Comparison of ENCODE assay signal across 19 cellular contexts in the genomic region with DNA sequence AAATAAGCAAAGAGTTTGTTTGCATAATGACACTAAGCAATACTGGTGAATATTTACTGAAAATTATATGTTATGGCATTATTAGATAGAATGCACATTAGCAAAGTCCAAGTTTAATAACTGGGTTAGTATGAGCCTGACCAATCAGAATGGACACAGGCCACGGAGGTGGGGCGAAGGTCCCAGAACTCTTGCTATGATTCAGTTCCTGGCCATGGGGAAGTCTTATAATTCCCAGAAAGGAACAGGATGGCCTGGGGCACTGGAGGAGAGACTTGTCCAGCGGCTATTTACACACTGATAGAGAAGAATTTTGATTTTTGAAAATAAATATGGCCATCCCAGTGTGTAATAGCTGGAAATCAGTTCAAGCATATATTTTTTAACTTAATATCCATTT.
DNase-seq lines count a peak whose midpoint lies in the region; FAIRE-seq and TF ChIP-seq lines count a peak whose summit lies in the region.
"Had no signal": no experiment of that assay in that cellular context is flagged by ENCODE, and none has a peak within 500 bp of the region (broad histone marks: within the 10 kb centered on the region; RNA-seq: fewer than 3 reads in every experiment).

No MANE protein-coding gene starts in this region.

- H3K9me2 ChIP-seq in PC-9 (ENCODE audit: insufficient read depth), result no peaks in the 10 kb centered on the region

- dilution Hi-C loops in keratinocyte (cut with MboI; ENCODE audit: extremely low pct_ligation_motif_present, low sequenced_read_pairs), result no loop called here

- no peak overlapping the region for H3K4me3 ChIP-seq in PC-9
- no peak overlapping the region for H3K4me3 ChIP-seq in keratinocyte (ENCODE audit: control insufficient read depth in 2 of 3, extremely low read depth in 1 of 3, insufficient read depth in 2 of 3, low read depth in 1 of 3, low read length in 3 of 3)
- H3K4me3 ChIP-seq: GM12878, K562 had no signal

- no peaks in the 10 kb centered on the region for H3K9me1 ChIP-seq in keratinocyte (ENCODE audit: control insufficient read depth, extremely low read depth, insufficient read depth, low read length)

- intact Hi-C loops in PC-9 (cut with micrococcal nuclease; ENCODE audit: unreplicated experiment), result no loop called here

- H3K4me1 ChIP-seq in PC-9 (replicated peaks; ENCODE audit: insufficient read depth) (peaks cover 6% of the 10 kb centered on the region), keratinocyte (ENCODE audit: control insufficient read depth, extremely low read depth, insufficient read depth, low read length) (no peaks in the 10 kb centered on the region)

- no peak overlapping the region for H3K27ac ChIP-seq in PC-9
- H3K27ac ChIP-seq in keratinocyte (ENCODE audit: control insufficient read depth, insufficient read depth, low read length), result no peak overlapping the region
- H3K27ac ChIP-seq: C4-2B had no signal

- DNase-seq in ELR (ENCODE audit: low read depth) (peak; percentile 53), PC-9 (peak; percentile 19 to 62), keratinocyte (ENCODE audit: low read depth, low spot score) (no peak), pulmonary artery endothelial cell (ENCODE audit: low read depth, low spot score) (peak; percentile 44), AG08396 (ENCODE audit: low spot score) (no peak), NCI-H128 (lab: John Stamatoyannopoulos, UW; ENCODE audit: unreplicated experiment) (no peak), ACHN (no peak)
- no peak for DNase-seq in stimulated activated CD4-positive, alpha-beta T cell treated with anti-CD3 and anti-CD28 coated beads, Interleukin-2, amount 100 ng/mL, for 48 hours
- DNase-seq: AML-193; Caco-2; CD4-positive, alpha-beta T cell; GOT3; H9; IMR-90 had no signal

- H3K79me2 ChIP-seq in PC-9 (ENCODE audit: low read depth), result no peaks in the 10 kb centered on the region
- H3K79me2 ChIP-seq in keratinocyte (ENCODE audit: control insufficient read depth, insufficient read depth, low read length), result no peaks in the 10 kb centered on the region

- peak; percentile 17 for FAIRE-seq in keratinocyte (lab: Jason Lieb, UNC)
- FAIRE-seq: D721Med, GM12878, HTR-8/SVneo, K562 had no signal

- H3K27me3 ChIP-seq in PC-9 (ENCODE audit: insufficient read depth, low read depth) (no peaks in the 10 kb centered on the region), keratinocyte (ENCODE audit: control insufficient read depth, extremely low read depth, insufficient read depth, low read length) (no peaks in the 10 kb centered on the region)

- H3K9ac ChIP-seq in keratinocyte (ENCODE audit: control insufficient read depth, extremely low read depth, insufficient read depth, low read length), result no peak overlapping the region

- in situ Hi-C loops in ACHN (cut with HindIII; ENCODE audit: low pct_ligation_motif_present, low pct_unique_long_range_greater_than_20kb, low sequenced_read_pairs), result no loop called here

- no peak for TF ChIP-seq CTCF in PC-9 (conservative IDR thresholded peaks at IDR 0.05)
- no peak for TF ChIP-seq CTCF in keratinocyte (optimal IDR thresholded peaks at IDR 0.05 in 1 of 3, IDR thresholded peaks at IDR 0.05 in 1 of 3, conservative IDR thresholded peaks at IDR 0.05 in 1 of 3; ENCODE audit: extremely low read depth in 1 of 3, insufficient read depth in 2 of 3, low read length in 3 of 3)

- no peaks in the 10 kb centered on the region for H4K20me1 ChIP-seq in PC-9 (ENCODE audit: insufficient read depth)
- H4K20me1 ChIP-seq in keratinocyte (ENCODE audit: control insufficient read depth, extremely low read depth, insufficient read depth, low read length), result no peaks in the 10 kb centered on the region

- CTCF ChIA-PET in PC-9 (lab: Charles Lee), result no interaction called here

- H3F3A ChIP-seq in PC-9 (ENCODE audit: insufficient read depth, low read depth), result no peaks in the 10 kb centered on the region

- H3K36me3 ChIP-seq in PC-9 (ENCODE audit: low read depth) (no peaks in the 10 kb centered on the region), keratinocyte (ENCODE audit: control insufficient read depth in 2 of 2, extremely low read depth in 1 of 2, insufficient read depth in 2 of 2, low read length in 2 of 2) (no peaks in the 10 kb centered on the region)

- POLR2A ChIA-PET in PC-9 (lab: Charles Lee; ENCODE audit: unreplicated experiment), result no interaction called here

- H3K9me3 ChIP-seq in PC-9 (ENCODE audit: insufficient read depth, low read depth) (0 out of 2 replicates have a peak, but pooled peaks cover 3% of the 10 kb centered on the region), keratinocyte (ENCODE audit: control insufficient read depth, low read depth, low read length) (no peaks in the 10 kb centered on the region)
- H3K9me3 ChIP-seq: Caco-2 had no signal

- no peak overlapping the region for H3K4me2 ChIP-seq in PC-9
- H3K4me2 ChIP-seq in keratinocyte (ENCODE audit: control insufficient read depth, extremely low read depth, insufficient read depth, low read depth, low read length), result no peak overlapping the region

- no TSS peak for BruUV-seq in PC-9 (replicated peaks; lab: Mats Ljungman, UMichigan)

- H2AFZ ChIP-seq in PC-9 (no peak overlapping the region), keratinocyte (ENCODE audit: control insufficient read depth, low read length) (no peak overlapping the region)

Comparison
In these comparisons a context has a peak if more than half of its experiments do, and no peak if none do; other contexts are left out.
1. DNase-seq: peak in ELR (single experiment), PC-9 (2 of 2) and pulmonary artery endothelial cell (single experiment); none in keratinocyte (single experiment), AG08396 (single experiment), NCI-H128 (single experiment), stimulated activated CD4-positive, alpha-beta T cell treated with anti-CD3 and anti-CD28 coated beads, Interleukin-2, amount 100 ng/mL, for 48 hours (0 of 2) and ACHN (single experiment).